Comparison of ENCODE assay signal across 21 cellular contexts in genomic region chr2:197078535-197078934, GRCh38.
DNase-seq lines count a peak whose midpoint lies in the region; ATAC-seq, FAIRE-seq and TF ChIP-seq lines count a peak whose summit lies in the region.
"Had no signal": no experiment of that assay in that cellular context is flagged by ENCODE, and none has a peak within 500 bp of the region (broad histone marks: within the 10 kb centered on the region; RNA-seq: fewer than 3 reads in every experiment).

No MANE protein-coding gene starts in this region.

- DNase-seq in left ventricle myocardium inferior = no peak
- no peak for DNase-seq in heart left ventricle
- DNase-seq in ascending aorta (ENCODE audit: low spot score in 2 of 2) = no peak
- DNase-seq in memory B cell (ENCODE audit: low spot score in 2 of 2) = no peak
- no peak for DNase-seq in aorta
- DNase-seq in GM12891 (ENCODE audit: insufficient read length, low spot score) = no peak
- DNase-seq in heart right ventricle = no peak
- no peak for DNase-seq in SW480 (ENCODE audit: low spot score)
- DNase-seq: activated CD4-positive, alpha-beta T cell treated with anti-CD3 and anti-CD28 coated beads for 4 hours; activated gamma-delta T cell treated with Interleukin-2 at 50 U/mL for 16 hours; islet precursor cell; naive B cell; NCI-H146; stimulated activated naive CD8-positive, alpha-beta T cell treated with anti-CD3 and anti-CD28 coated beads, Interleukin-15, amount 100 ng/mL, for 72 hours; SW 1271 had no signal

- peak overlapping the region; percentile 16 for H3K27ac ChIP-seq in left ventricle myocardium inferior (replicated peaks)
- H3K27ac ChIP-seq in heart left ventricle = no peak overlapping the region
- H3K27ac ChIP-seq in ascending aorta = peak overlapping the region; percentile 16 to 67
- peak overlapping the region; percentile 43 to 62 for H3K27ac ChIP-seq in aorta (ENCODE audit: low read depth in 1 of 2, low read length in 2 of 2)
- no peak overlapping the region for H3K27ac ChIP-seq in heart right ventricle
- H3K27ac ChIP-seq: hepatocyte had no signal

- WGBS in heart left ventricle, 4 donors = 86 to 93% (median 90%) methylated on average over 4 of the region's 4 CpGs
- WGBS in aorta, 2 donors = 41 to 55% methylated on average over 4 of the region's 4 CpGs
- 93 to 94% methylated on average over 4 of the region's 4 CpGs for WGBS in heart right ventricle, 2 donors

- H3K4me1 ChIP-seq in left ventricle myocardium inferior (peaks cover 32% of the 10 kb centered on the region), heart left ventricle (peaks cover 0 to 40% (median 18%) of the 10 kb centered on the region in 12 donors), ascending aorta (peaks cover 9 to 31% of the 10 kb centered on the region in 2 donors), aorta (ENCODE audit: control insufficient read depth in 1 of 2, insufficient read depth in 2 of 2, low read length in 2 of 2) (peaks cover 4 to 6% of the 10 kb centered on the region in 2 donors), heart right ventricle (peaks cover 0 to 49% (median 26%) of the 10 kb centered on the region in 9 donors)
- H3K4me1 ChIP-seq: prostate gland had no signal

- TF ChIP-seq POLR2A in heart left ventricle (IDR thresholded peaks at IDR 0.05) = no peak
- TF ChIP-seq POLR2A in GM12891 (IDR thresholded peaks at IDR 0.05; ENCODE audit: low read depth, low read length) = no peak

- H3K36me3 ChIP-seq in left ventricle myocardium inferior (peaks cover 9% of the 10 kb centered on the region), heart left ventricle (peaks cover 0 to 61% (median 4%) of the 10 kb centered on the region in 9 donors), ascending aorta (peaks cover 0 to 3% of the 10 kb centered on the region in 2 donors), aorta (ENCODE audit: control insufficient read depth in 1 of 2, insufficient read depth in 2 of 2, low read length in 1 of 2) (peaks cover 0 to 4% of the 10 kb centered on the region in 2 donors), heart right ventricle (peaks cover 0 to 77% (median 0%) of the 10 kb centered on the region in 9 donors)
- H3K36me3 ChIP-seq: prostate gland had no signal

- H3K27ac Mint-ChIP-seq in memory B cell = peak overlapping the region; percentile 22

- H3K4me3 ChIP-seq in left ventricle myocardium inferior (no peak overlapping the region), heart left ventricle (no peak overlapping the region), ascending aorta (no peak overlapping the region), aorta (ENCODE audit: low read length in 2 of 2) (no peak overlapping the region), heart right ventricle (no peak overlapping the region)
- H3K4me3 ChIP-seq: coronary artery, hepatocyte, lung, prostate gland had no signal

- H3K4me3 Mint-ChIP-seq in memory B cell = no peak overlapping the region
- H3K4me3 Mint-ChIP-seq: naive B cell; stimulated activated naive CD8-positive, alpha-beta T cell treated with anti-CD3 and anti-CD28 coated beads, Interleukin-15, amount 100 ng/mL, for 72 hours had no signal

- TF ChIP-seq CTCF in left ventricle myocardium inferior (IDR thresholded peaks at IDR 0.05; ENCODE audit: borderline replicate concordance) (no peak), heart left ventricle (IDR thresholded peaks at IDR 0.05) (no peak), ascending aorta (IDR thresholded peaks at IDR 0.05) (no peak), heart right ventricle (IDR thresholded peaks at IDR 0.05) (no peak)

- H3K9me3 ChIP-seq in left ventricle myocardium inferior (replicated peaks) (no peaks in the 10 kb centered on the region), heart left ventricle (no peaks in the 10 kb centered on the region), ascending aorta (no peaks in the 10 kb centered on the region), aorta (ENCODE audit: control insufficient read depth, low read length) (no peaks in the 10 kb centered on the region), heart right ventricle (no peaks in the 10 kb centered on the region)
- H3K9me3 ChIP-seq: prostate gland had no signal

- no peak for FAIRE-seq in GM12891 (lab: Jason Lieb, UNC)
- FAIRE-seq: endometrium, urothelium cell line had no signal

- H3K27me3 Mint-ChIP-seq in memory B cell = no peaks in the 10 kb centered on the region
- H3K27me3 Mint-ChIP-seq: naive B cell; stimulated activated naive CD8-positive, alpha-beta T cell treated with anti-CD3 and anti-CD28 coated beads, Interleukin-15, amount 100 ng/mL, for 72 hours had no signal

- no peaks in the 10 kb centered on the region for H3K27me3 ChIP-seq in left ventricle myocardium inferior (ENCODE audit: low read depth)
- H3K27me3 ChIP-seq in heart left ventricle = no peaks in the 10 kb centered on the region
- H3K27me3 ChIP-seq in ascending aorta = no peaks in the 10 kb centered on the region
- H3K27me3 ChIP-seq in aorta (ENCODE audit: control insufficient read depth in 1 of 2, insufficient read depth in 2 of 2, low read length in 1 of 2) = no peaks in the 10 kb centered on the region
- no peaks in the 10 kb centered on the region for H3K27me3 ChIP-seq in heart right ventricle
- H3K27me3 ChIP-seq: hepatocyte had no signal

- peaks cover 4% of the 10 kb centered on the region for H3K4me1 Mint-ChIP-seq in memory B cell

- ATAC-seq in heart left ventricle (no peak), memory B cell (ENCODE audit: low read depth) (no peak), aorta (ENCODE audit: low FRiP score) (no peak), heart right ventricle (no peak)
- ATAC-seq: stimulated activated naive CD8-positive, alpha-beta T cell treated with anti-CD3 and anti-CD28 coated beads, Interleukin-15, amount 100 ng/mL, for 72 hours had no signal

- peaks cover 58% of the 10 kb centered on the region for H3K36me3 Mint-ChIP-seq in memory B cell

- intact Hi-C loops in left ventricle myocardium inferior (cut with micrococcal nuclease) = no loop called here
- intact Hi-C loops in heart left ventricle (cut with DNase I) = no loop called here
- intact Hi-C loops in ascending aorta (cut with DNase I) = loop anchor here (5.0 kb wide), 1 partner anchor 151 kb away; the partner anchor contains the start of gene PGAP1
- intact Hi-C loops in aorta (cut with DNase I) = no loop called here
- intact Hi-C loops in heart right ventricle (cut with DNase I) = no loop called here

- peaks cover 6% of the 10 kb centered on the region for H3K9me3 Mint-ChIP-seq in memory B cell

TF ChIP-seq in GM12891, 5 proteins besides CTCF, POLR2A, EP300 and RAD21:
- no peak for TF ChIP-seq POU2F2 (IDR thresholded peaks at IDR 0.05; ENCODE audit: low read depth, low read length)
- TF ChIP-seq PAX5 (IDR thresholded peaks at IDR 0.05; ENCODE audit: insufficient read depth, low read length, severe bottlenecking) = no peak
- no peak for TF ChIP-seq POLR2AphosphoS5 (IDR thresholded peaks at IDR 0.05; ENCODE audit: low read depth, low read length)
- no peak for TF ChIP-seq TAF1 (IDR thresholded peaks at IDR 0.05; ENCODE audit: low read depth, low read length)
- no peak for TF ChIP-seq SPI1 (IDR thresholded peaks at IDR 0.05; ENCODE audit: low read depth, low read length)
TF ChIP-seq in GM12891: peak in this region for 0.

Comparison
In these comparisons a context has a peak if more than half of its experiments do, and no peak if none do; other contexts are left out.
1. H3K27ac ChIP-seq: peak in left ventricle myocardium inferior (single experiment), ascending aorta (2 of 2) and aorta (2 of 2); none in heart left ventricle (0 of 12) and heart right ventricle (0 of 10).